Comparison of ENCODE assay signal across 8 cellular contexts in genomic region chr19:18097217-18097992, GRCh38. TPM values are rescaled to one million over a fixed set of nuclear protein-coding genes. Genes with fewer than 3 reads are reported as not detected.
DNase-seq lines count a peak whose midpoint lies in the region; ATAC-seq, FAIRE-seq and TF ChIP-seq lines count a peak whose summit lies in the region.

MAST3 (plus strand) TSS chr19:18097778; CDS start chr19:18097793, 15 bp downstream.

- H3K36me3 ChIP-seq in BJ (ENCODE audit: control insufficient read depth, insufficient read depth, low read length) (no peaks in the 10 kb centered on the region), neutrophil (no peaks in the 10 kb centered on the region)

- peaks cover 5% of the 10 kb centered on the region for H3K27me3 ChIP-seq in BJ (ENCODE audit: control insufficient read depth, insufficient read depth, low read length)
- peaks cover 38% of the 10 kb centered on the region for H3K27me3 ChIP-seq in neutrophil

- H3K27ac ChIP-seq in neutrophil: peak within 1 kb of the TSS; percentile 69
- H3K27ac ChIP-seq in substantia nigra (ENCODE audit: low read depth, low read length, poor library complexity, severe bottlenecking): peak within 1 kb of the TSS; percentile 90

- peaks cover 26 to 38% of the 10 kb centered on the region in 2 experiments for H3K4me1 ChIP-seq in neutrophil (ENCODE audit: control insufficient read depth in 1 of 2, insufficient read depth in 1 of 2, low read depth in 1 of 2, low read length in 1 of 2)

- ATAC-seq in GM19324 (IDR thresholded peaks at IDR 0.05; ENCODE audit: low FRiP score, unreplicated experiment): peak; percentile 63

- DNase-seq in BJ (ENCODE audit: low read depth) (peak; percentile 22), HT-29 (ENCODE audit: low spot score) (peak; percentile 75), SK-MEL-5 (ENCODE audit: low read depth, low spot score) (peak; percentile 80), activated gamma-delta T cell treated with Interleukin-2 at 50 U/mL for 16 hours (peak; percentile 90), frontal cortex (ENCODE audit: low spot score in 2 of 2) (peak; percentile 92 to 94), substantia nigra (lab: John Stamatoyannopoulos, UW) (peak; percentile 29 to 94 (median 75))

- no peak for FAIRE-seq in frontal cortex (lab: Jason Lieb, UNC)

- H3K9me3 ChIP-seq in neutrophil: no peaks in the 10 kb centered on the region

- POLR2A ChIA-PET in BJ (lab: Charles Lee): no interaction called here

- in situ Hi-C loops in SK-MEL-5 (cut with HindIII; ENCODE audit: low pct_unique_long_range_greater_than_20kb, low sequenced_read_pairs): no loop called here

- CTCF ChIA-PET in BJ (lab: Yijun Ruan, JAX): interaction anchor here (1.6 kb wide), 2 partner anchors 16 to 39 kb away, joined by 5 to 6 read pairs; no protein-coding TSS in a partner anchor

- H3K4me3 ChIP-seq in BJ (ENCODE audit: low read depth, low read length): peak within 1 kb of the TSS; percentile 39
- peak within 1 kb of the TSS; percentile 54 to 69 for H3K4me3 ChIP-seq in neutrophil (ENCODE audit: low read depth in 1 of 2, low read length in 1 of 2)

- TF ChIP-seq CTCF in BJ (IDR thresholded peaks at IDR 0.05; ENCODE audit: insufficient read depth, low read depth, low read length): no peak
- peak; percentile 50 for TF ChIP-seq CTCF in neutrophil (IDR thresholded peaks at IDR 0.05)

RNA-seq across cellular contexts. Expression of gene MAST3, which starts in this region (rescaled TPM):
- 1.9 and 2.8 TPM in 2 replicates for polyA plus RNA-seq in BJ (2011; rRNA removed)
- 3.6 and 4.9 TPM in 2 replicates for polyA minus RNA-seq in BJ (2011; rRNA and poly(A)+ RNA removed)
- total RNA-seq in HT-29 (2014; rRNA removed; shearing (Covaris generic)): 8.6 and 13.8 TPM in 2 replicates
- total RNA-seq in SK-MEL-5 (2014; rRNA removed; shearing (Covaris generic)): 1.1 and 1.7 TPM in 2 replicates
- polyA plus RNA-seq in SK-MEL-5 (2015; cell fraction: cytosol; rRNA removed): 5.5 and 5.6 TPM in 2 replicates
- polyA plus RNA-seq in SK-MEL-5 (2015; cell fraction: nucleus; rRNA removed): 7.7 and 8.3 TPM in 2 replicates
- total RNA-seq in frontal cortex: 4.5 TPM

Comparison
In these comparisons a context has a peak if more than half of its experiments do, and no peak if none do; other contexts are left out.
1. Peak in every context shown above with its lines: DNase-seq, ATAC-seq, H3K4me3 ChIP-seq and H3K27ac ChIP-seq.
2. DNase-seq: peak in every context shown above with its lines; median percentile 93 in frontal cortex; 90 in activated gamma-delta T cell treated with Interleukin-2 at 50 U/mL for 16 hours; 80 in SK-MEL-5; 75 in HT-29; 75 in substantia nigra; 22 in BJ.